26 cellular contexts compared by ENCODE assay signal in genomic region chr21:14551741-14552140, GRCh38. TPM values are rescaled to one million over a fixed set of nuclear protein-coding genes. Genes with fewer than 3 reads are reported as not detected.
"Had no signal": no experiment of that assay in that cellular context is flagged by ENCODE, and none has a peak within 500 bp of the region (broad histone marks: within the 10 kb centered on the region; RNA-seq: fewer than 3 reads in every experiment).

No MANE protein-coding gene starts in this region.

- H3K27ac ChIP-seq: colonic mucosa, esophagus muscularis mucosa, foreskin keratinocyte, gastroesophageal sphincter, heart left ventricle, hepatocyte, left lung, lower lobe of right lung had no signal

- H3K9me3 ChIP-seq: colonic mucosa, esophagus muscularis mucosa, gastroesophageal sphincter, heart left ventricle, left lung, lower lobe of right lung had no signal

- H3K27me3 Mint-ChIP-seq: dendritic cell treated with granulocyte-macrophage colony-stimulating factor and Interleukin-4, amounts not matched to agents 40 ng/mL and 50 ng/mL, for 4 days; effector memory CD8-positive, alpha-beta T cell; memory B cell had no signal

- H3K4me3 Mint-ChIP-seq: dendritic cell treated with granulocyte-macrophage colony-stimulating factor and Interleukin-4, amounts not matched to agents 40 ng/mL and 50 ng/mL, for 4 days; effector memory CD8-positive, alpha-beta T cell; endodermal cell; immature natural killer cell; memory B cell had no signal

- H3K27me3 ChIP-seq: colonic mucosa, esophagus muscularis mucosa, foreskin keratinocyte, gastroesophageal sphincter, heart left ventricle, hepatocyte, left lung had no signal

- H3K27ac Mint-ChIP-seq: dendritic cell treated with granulocyte-macrophage colony-stimulating factor and Interleukin-4, amounts not matched to agents 40 ng/mL and 50 ng/mL, for 4 days; endodermal cell; memory B cell had no signal

- H3K9me3 Mint-ChIP-seq: dendritic cell treated with granulocyte-macrophage colony-stimulating factor and Interleukin-4, amounts not matched to agents 40 ng/mL and 50 ng/mL, for 4 days; effector memory CD8-positive, alpha-beta T cell; endodermal cell; immature natural killer cell; memory B cell had no signal

- H3K4me1 Mint-ChIP-seq: endodermal cell had no signal

- H3K36me3 Mint-ChIP-seq: memory B cell had no signal

- H3K4me1 ChIP-seq: colonic mucosa, esophagus muscularis mucosa, foreskin keratinocyte, gastroesophageal sphincter, lower lobe of right lung had no signal

- DNase-seq: colonic mucosa; cortex of kidney; effector CD8-positive, alpha-beta T cell; effector memory CD8-positive, alpha-beta T cell; endodermal cell; foreskin keratinocyte; heart left ventricle; hypothalamus; immature natural killer cell; islet precursor cell; kidney; kidney glomerular epithelial cell; left cardiac atrium; left lung; left ventricle myocardium superior; lower lobe of right lung; mesendoderm; midbrain had no signal

- ATAC-seq: effector memory CD8-positive, alpha-beta T cell; foreskin keratinocyte; gastroesophageal sphincter; heart left ventricle; left cardiac atrium; left lung; left ventricle myocardium superior; lower lobe of right lung had no signal

- H3K4me3 ChIP-seq: colonic mucosa, esophagus muscularis mucosa, gastroesophageal sphincter, heart left ventricle, hepatocyte, left lung, lower lobe of right lung had no signal

- H3K36me3 ChIP-seq: colonic mucosa, esophagus muscularis mucosa, gastroesophageal sphincter, heart left ventricle, left lung, lower lobe of right lung had no signal

RNA-seq across cellular contexts. Expression of gene SAMSN1, which starts 5.6 kb away (rescaled TPM):
- total RNA-seq: chondrocyte, epithelial cell of proximal tubule, fibroblast of lung, foreskin keratinocyte had no signal
